ENCODE assay signal across 9 cellular contexts in genomic region chr2:45964226-45964841, GRCh38.
DNase-seq lines count a peak whose midpoint lies in the region; ATAC-seq, FAIRE-seq and TF ChIP-seq lines count a peak whose summit lies in the region.
"Had no signal": no experiment of that assay in that cellular context is flagged by ENCODE, and none has a peak within 500 bp of the region (broad histone marks: within the 10 kb centered on the region; RNA-seq: fewer than 3 reads in every experiment).

No MANE protein-coding gene starts in this region.

- peaks cover 10% of the 10 kb centered on the region for H3K4me1 Mint-ChIP-seq in astrocyte (ENCODE audit: low read depth, unreplicated experiment)
- H3K4me1 Mint-ChIP-seq in Caco-2 (ENCODE audit: low read depth, unreplicated experiment), result peaks cover 20% of the 10 kb centered on the region

- H3K27me3 Mint-ChIP-seq in astrocyte (ENCODE audit: low read depth, unreplicated experiment), result peaks cover 8% of the 10 kb centered on the region
- no peaks in the 10 kb centered on the region for H3K27me3 Mint-ChIP-seq in Caco-2 (ENCODE audit: insufficient read depth, unreplicated experiment)

- H3K79me2 ChIP-seq in astrocyte (ENCODE audit: insufficient read depth, low read length) (no peaks in the 10 kb centered on the region), keratinocyte (ENCODE audit: control insufficient read depth, insufficient read depth, low read length) (no peaks in the 10 kb centered on the region)

- TF ChIP-seq CTCF in astrocyte (IDR thresholded peaks at IDR 0.05; ENCODE audit: insufficient read depth, low read depth, low read length) (no peak), keratinocyte (optimal IDR thresholded peaks at IDR 0.05 in 1 of 3, IDR thresholded peaks at IDR 0.05 in 1 of 3, conservative IDR thresholded peaks at IDR 0.05 in 1 of 3; ENCODE audit: extremely low read depth in 1 of 3, insufficient read depth in 2 of 3, low read length in 3 of 3) (no peak), vagina (IDR thresholded peaks at IDR 0.05) (no peak), Caco-2 (IDR thresholded peaks at IDR 0.05; ENCODE audit: insufficient read depth in 1 of 2, low read depth in 1 of 2, low read length in 1 of 2, severe bottlenecking in 1 of 2, unreplicated experiment in 1 of 2) (no peak)

- no peak overlapping the region for H3K4me3 Mint-ChIP-seq in astrocyte (ENCODE audit: unreplicated experiment)
- no peak overlapping the region for H3K4me3 Mint-ChIP-seq in Caco-2 (ENCODE audit: unreplicated experiment)

- H3K9me3 Mint-ChIP-seq in astrocyte (ENCODE audit: unreplicated experiment), result no peaks in the 10 kb centered on the region
- no peaks in the 10 kb centered on the region for H3K9me3 Mint-ChIP-seq in Caco-2 (ENCODE audit: unreplicated experiment)

- H3K27ac Mint-ChIP-seq in astrocyte (ENCODE audit: unreplicated experiment) (no peak overlapping the region), Caco-2 (ENCODE audit: unreplicated experiment) (no peak overlapping the region)

- dilution Hi-C loops in keratinocyte (cut with MboI; ENCODE audit: extremely low pct_ligation_motif_present, low sequenced_read_pairs), result no loop called here

- no peaks in the 10 kb centered on the region for H4K20me1 ChIP-seq in astrocyte (ENCODE audit: insufficient read depth, low read length)
- H4K20me1 ChIP-seq in keratinocyte (ENCODE audit: control insufficient read depth, extremely low read depth, insufficient read depth, low read length), result no peaks in the 10 kb centered on the region

- H3K27ac ChIP-seq in astrocyte (ENCODE audit: low read depth, low read length) (peak overlapping the region; percentile 52), keratinocyte (ENCODE audit: control insufficient read depth, insufficient read depth, low read length) (peak overlapping the region; percentile 97), vagina (peak overlapping the region; percentile 14)
- no peak overlapping the region for H3K27ac ChIP-seq in effector memory CD4-positive, alpha-beta T cell (ENCODE audit: insufficient read depth, low read length, poor library complexity, severe bottlenecking)

- H3K9ac ChIP-seq in astrocyte (ENCODE audit: low read length) (peak overlapping the region; percentile 36), keratinocyte (ENCODE audit: control insufficient read depth, extremely low read depth, insufficient read depth, low read length) (peak overlapping the region; percentile 74)

- CTCF ChIA-PET in Caco-2 (lab: Charles Lee), result no interaction called here

- H3K4me2 ChIP-seq in astrocyte (ENCODE audit: low read length) (peak overlapping the region; percentile 44), keratinocyte (ENCODE audit: control insufficient read depth, extremely low read depth, insufficient read depth, low read depth, low read length) (peak overlapping the region; percentile 75)

- POLR2A ChIA-PET in Caco-2 (lab: Charles Lee), result no interaction called here

- H3K4me1 ChIP-seq in astrocyte (ENCODE audit: insufficient read depth, low read length) (peaks cover 40% of the 10 kb centered on the region), keratinocyte (ENCODE audit: control insufficient read depth, extremely low read depth, insufficient read depth, low read length) (peaks cover 35% of the 10 kb centered on the region), vagina (peaks cover 43% of the 10 kb centered on the region), Caco-2 (peaks cover 32% of the 10 kb centered on the region)
- peaks cover 6% of the 10 kb centered on the region for H3K4me1 ChIP-seq in effector memory CD4-positive, alpha-beta T cell (ENCODE audit: control insufficient read depth, insufficient read depth, low read length, poor library complexity, severe bottlenecking)

- no TSS peak for BruUV-seq in Caco-2 (replicated peaks; lab: Mats Ljungman, UMichigan)

- no peaks in the 10 kb centered on the region for H3K9me1 ChIP-seq in keratinocyte (ENCODE audit: control insufficient read depth, extremely low read depth, insufficient read depth, low read length)

- intact Hi-C loops in vagina (cut with DNase I), result no loop called here
- intact Hi-C loops in Caco-2 (cut with micrococcal nuclease; ENCODE audit: unreplicated experiment), result no loop called here

- H3K9me3 ChIP-seq in astrocyte (ENCODE audit: insufficient read depth, low read depth, low read length), result no peaks in the 10 kb centered on the region
- no peaks in the 10 kb centered on the region for H3K9me3 ChIP-seq in keratinocyte (ENCODE audit: control insufficient read depth, low read depth, low read length)
- H3K9me3 ChIP-seq in vagina, result no peaks in the 10 kb centered on the region
- no peaks in the 10 kb centered on the region for H3K9me3 ChIP-seq in effector memory CD4-positive, alpha-beta T cell (ENCODE audit: control insufficient read depth, low read length)
- H3K9me3 ChIP-seq in Caco-2, result no peaks in the 10 kb centered on the region

- no peaks in the 10 kb centered on the region for H3K36me3 ChIP-seq in astrocyte (ENCODE audit: insufficient read depth, low read length)
- H3K36me3 ChIP-seq in keratinocyte (ENCODE audit: control insufficient read depth in 2 of 2, extremely low read depth in 1 of 2, insufficient read depth in 2 of 2, low read length in 2 of 2), result no peaks in the 10 kb centered on the region
- H3K36me3 ChIP-seq in vagina, result no peaks in the 10 kb centered on the region
- no peaks in the 10 kb centered on the region for H3K36me3 ChIP-seq in effector memory CD4-positive, alpha-beta T cell (ENCODE audit: control insufficient read depth, insufficient read depth, low read length)
- H3K36me3 ChIP-seq in Caco-2 (ENCODE audit: control insufficient read depth, insufficient read depth, low read length), result no peaks in the 10 kb centered on the region

- FAIRE-seq in astrocyte (lab: Jason Lieb, UNC) (peak; percentile 80), keratinocyte (lab: Jason Lieb, UNC) (peak; percentile 84)
- FAIRE-seq: colon had no signal

- peaks cover 1% of the 10 kb centered on the region for H3K36me3 Mint-ChIP-seq in astrocyte (ENCODE audit: low read depth, unreplicated experiment)
- no peaks in the 10 kb centered on the region for H3K36me3 Mint-ChIP-seq in Caco-2 (ENCODE audit: insufficient read depth, unreplicated experiment)

- H3K27me3 ChIP-seq in astrocyte (ENCODE audit: insufficient read depth, low read length), result no peaks in the 10 kb centered on the region
- H3K27me3 ChIP-seq in keratinocyte (ENCODE audit: control insufficient read depth, extremely low read depth, insufficient read depth, low read length), result no peaks in the 10 kb centered on the region
- no peaks in the 10 kb centered on the region for H3K27me3 ChIP-seq in vagina
- H3K27me3 ChIP-seq in effector memory CD4-positive, alpha-beta T cell (replicated peaks; ENCODE audit: control insufficient read depth, insufficient read depth, low read length, poor library complexity, severe bottlenecking), result no peaks in the 10 kb centered on the region
- H3K27me3 ChIP-seq in Caco-2 (replicated peaks; ENCODE audit: control insufficient read depth, insufficient read depth, low read length), result no peaks in the 10 kb centered on the region; the same call in 1 of the 2 replicates

- no peak for TF ChIP-seq POLR2A in vagina (IDR thresholded peaks at IDR 0.05)

- no peak overlapping the region for H2AFZ ChIP-seq in astrocyte (ENCODE audit: low read depth, low read length)
- peak overlapping the region; percentile 60 for H2AFZ ChIP-seq in keratinocyte (ENCODE audit: control insufficient read depth, low read length)

- H3K4me3 ChIP-seq in Jurkat, Clone E6-1 (ENCODE audit: low read length), result no peak overlapping the region
- H3K4me3 ChIP-seq in astrocyte (ENCODE audit: insufficient read depth, low read depth, low read length) (no peak overlapping the region), keratinocyte (ENCODE audit: control insufficient read depth in 2 of 3, extremely low read depth in 1 of 3, insufficient read depth in 2 of 3, low read depth in 1 of 3, low read length in 3 of 3) (peak overlapping the region in 1 of 3 experiments; percentile 46), vagina (no peak overlapping the region), Caco-2 (ENCODE audit: low read depth, low read length) (no peak overlapping the region)
- no peak overlapping the region for H3K4me3 ChIP-seq in effector memory CD4-positive, alpha-beta T cell (ENCODE audit: insufficient read depth, low read depth, low read length, poor library complexity, severe bottlenecking)

- DNase-seq in Ammon's horn (ENCODE audit: low spot score), result peak; percentile 49
- peak; percentile 14 for DNase-seq in Jurkat, Clone E6-1 (ENCODE audit: low read depth, low spot score)
- DNase-seq in astrocyte (ENCODE audit: low read depth), result peak; percentile 86
- DNase-seq in keratinocyte (ENCODE audit: low read depth, low spot score), result peak; percentile 97
- DNase-seq in vagina (ENCODE audit: extremely low spot score in 2 of 2), result peak in 1 of 2 donors; percentile 90
- DNase-seq in effector memory CD4-positive, alpha-beta T cell, result no peak
- DNase-seq in Caco-2, result no peak

- no peak for ATAC-seq in HG03521 (IDR thresholded peaks at IDR 0.05; ENCODE audit: unreplicated experiment)

Comparison
In these comparisons a context has a peak if more than half of its experiments do, and no peak if none do; other contexts are left out.
1. DNase-seq: peak in Ammon's horn (single experiment), Jurkat, Clone E6-1 (single experiment), astrocyte (single experiment) and keratinocyte (single experiment); none in effector memory CD4-positive, alpha-beta T cell (0 of 3) and Caco-2 (0 of 2).